21 cellular contexts compared by ENCODE assay signal in the genomic region with DNA sequence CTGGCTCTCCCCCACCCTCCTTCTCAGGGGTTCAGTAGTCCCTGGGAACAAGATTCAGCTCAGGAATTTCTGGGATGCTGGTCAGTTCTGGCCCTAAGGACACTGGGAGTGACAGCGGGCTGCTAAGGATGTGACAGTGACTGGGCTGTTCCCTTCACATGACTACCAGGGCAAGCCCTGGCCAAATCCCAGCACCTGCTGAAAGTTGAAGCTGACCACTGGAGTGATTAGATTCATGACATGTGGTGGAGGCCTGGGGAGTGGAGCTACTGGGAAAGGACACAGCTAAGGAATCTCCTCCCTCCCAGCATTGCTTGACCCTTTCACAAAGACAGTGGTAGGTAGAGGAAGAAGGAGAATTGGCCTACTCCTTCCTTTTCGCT.
DNase-seq lines count a peak whose midpoint lies in the region; ATAC-seq and TF ChIP-seq lines count a peak whose summit lies in the region.
"Had no signal": no experiment of that assay in that cellular context is flagged by ENCODE, and none has a peak within 500 bp of the region (broad histone marks: within the 10 kb centered on the region; RNA-seq: fewer than 3 reads in every experiment).

No MANE protein-coding gene starts in this region.

- peak overlapping the region; percentile 24; the same call in 1 of the 2 replicates for H3K9ac ChIP-seq in OCI-LY3 (ENCODE audit: low read length)
- H3K9ac ChIP-seq: BLaER1 had no signal

- ATAC-seq in activated naive CD8-positive, alpha-beta T cell treated with anti-CD3 and anti-CD28 coated beads, Interleukin-2, amount 50 U/mL, for 24 hours, result no peak
- ATAC-seq in HG02885 (IDR thresholded peaks at IDR 0.05; ENCODE audit: poor library complexity, unreplicated experiment), result peak; percentile 26
- ATAC-seq: gastrocnemius medialis, left ventricle myocardium superior had no signal

- no peaks in the 10 kb centered on the region for H4K20me1 ChIP-seq in OCI-LY3 (ENCODE audit: insufficient read depth, low read length)
- H4K20me1 ChIP-seq: BLaER1 had no signal

- H2AFZ ChIP-seq in OCI-LY3 (ENCODE audit: low read depth, low read length), result peak overlapping the region; percentile 53; the same call in 1 of the 2 replicates

- no peaks in the 10 kb centered on the region for H3K36me3 ChIP-seq in OCI-LY3 (replicated peaks; ENCODE audit: low read depth, low read length)
- H3K36me3 ChIP-seq: BLaER1, gastrocnemius medialis, spleen had no signal

- peaks cover 47% of the 10 kb centered on the region for H3K4me1 ChIP-seq in OCI-LY3 (ENCODE audit: low read length)
- H3K4me1 ChIP-seq: gastrocnemius medialis had no signal

- H3K27me3 ChIP-seq in OCI-LY3 (ENCODE audit: low read depth, low read length), result no peaks in the 10 kb centered on the region
- H3K27me3 ChIP-seq: SJCRH30 had no signal

- no peak overlapping the region for H3K27ac ChIP-seq in OCI-LY3 (ENCODE audit: low read length)
- H3K27ac ChIP-seq: 22Rv1, BLaER1, gastrocnemius medialis, SJCRH30 had no signal

- H3K79me2 ChIP-seq in OCI-LY3 (ENCODE audit: low read length), result no peaks in the 10 kb centered on the region

- H3K4me2 ChIP-seq in OCI-LY3 (ENCODE audit: low read length), result peak overlapping the region; percentile 69

- no peaks in the 10 kb centered on the region for H3K36me3 Mint-ChIP-seq in activated naive CD8-positive, alpha-beta T cell treated with anti-CD3 and anti-CD28 coated beads, Interleukin-2, amount 50 U/mL, for 24 hours (ENCODE audit: low read depth)
- no peaks in the 10 kb centered on the region for H3K36me3 Mint-ChIP-seq in activated naive CD8-positive, alpha-beta T cell treated with anti-CD3 and anti-CD28 coated beads for 36 hours
- no peaks in the 10 kb centered on the region for H3K36me3 Mint-ChIP-seq in endothelial cell (ENCODE audit: low read depth, unreplicated experiment)
- H3K36me3 Mint-ChIP-seq: type B pancreatic cell had no signal

- TF ChIP-seq CTCF in OCI-LY3 (IDR thresholded peaks at IDR 0.05; ENCODE audit: low read depth, low read length) (no peak), endothelial cell (IDR thresholded peaks at IDR 0.05; ENCODE audit: unreplicated experiment) (no peak)

- H3K4me3 ChIP-seq in OCI-LY3 (ENCODE audit: low read length), result no peak overlapping the region
- H3K4me3 ChIP-seq: BLaER1, gastrocnemius medialis, SJCRH30, spleen had no signal

- H3K4me1 Mint-ChIP-seq in activated naive CD8-positive, alpha-beta T cell treated with anti-CD3 and anti-CD28 coated beads, Interleukin-2, amount 50 U/mL, for 24 hours, result peaks cover 34% of the 10 kb centered on the region
- H3K4me1 Mint-ChIP-seq in activated naive CD8-positive, alpha-beta T cell treated with anti-CD3 and anti-CD28 coated beads for 36 hours, result no peaks in the 10 kb centered on the region
- peaks cover 14% of the 10 kb centered on the region for H3K4me1 Mint-ChIP-seq in endothelial cell (ENCODE audit: unreplicated experiment)

- peak overlapping the region; percentile 86 for H3K27ac Mint-ChIP-seq in activated naive CD8-positive, alpha-beta T cell treated with anti-CD3 and anti-CD28 coated beads, Interleukin-2, amount 50 U/mL, for 24 hours
- H3K27ac Mint-ChIP-seq in activated naive CD8-positive, alpha-beta T cell treated with anti-CD3 and anti-CD28 coated beads for 36 hours, result no peak overlapping the region
- H3K27ac Mint-ChIP-seq in endothelial cell (ENCODE audit: unreplicated experiment), result no peak overlapping the region
- H3K27ac Mint-ChIP-seq: type B pancreatic cell had no signal

- no peak for DNase-seq in activated naive CD8-positive, alpha-beta T cell treated with anti-CD3 and anti-CD28 coated beads, Interleukin-2, amount 50 U/mL, for 24 hours
- no peak for DNase-seq in activated naive CD8-positive, alpha-beta T cell treated with anti-CD3 and anti-CD28 coated beads for 36 hours
- no peak for DNase-seq in DMS 273 treated with DMSO at 0.1 percent for 48 hours (lab: John Stamatoyannopoulos, UW)
- no peak for DNase-seq in iPS-NIHi11 (ENCODE audit: low spot score)
- DNase-seq in endothelial cell (ENCODE audit: low spot score), result no peak
- no peak for DNase-seq in activated effector memory CD4-positive, alpha-beta T cell treated with Interleukin-2 at 50 U/mL for 16 hours
- DNase-seq: activated CD4-positive, alpha-beta T cell treated with anti-CD3 and anti-CD28 coated beads for 4 hours; activated CD8-positive, alpha-beta memory T cell treated with anti-CD3 and anti-CD28 coated beads, Interleukin-2, amount 50 U/mL, for 48 hours; aorta; gastrocnemius medialis; HCEC 1CT; left ventricle myocardium superior; NCI-H146; SJCRH30; spleen; stimulated activated naive CD4-positive, alpha-beta T cell had no signal

- H3K9me3 Mint-ChIP-seq in activated naive CD8-positive, alpha-beta T cell treated with anti-CD3 and anti-CD28 coated beads, Interleukin-2, amount 50 U/mL, for 24 hours, result no peaks in the 10 kb centered on the region
- H3K9me3 Mint-ChIP-seq in activated naive CD8-positive, alpha-beta T cell treated with anti-CD3 and anti-CD28 coated beads for 36 hours, result no peaks in the 10 kb centered on the region
- H3K9me3 Mint-ChIP-seq in endothelial cell (ENCODE audit: unreplicated experiment), result no peaks in the 10 kb centered on the region
- H3K9me3 Mint-ChIP-seq: type B pancreatic cell had no signal

- H3K4me3 Mint-ChIP-seq in activated naive CD8-positive, alpha-beta T cell treated with anti-CD3 and anti-CD28 coated beads, Interleukin-2, amount 50 U/mL, for 24 hours, result no peak overlapping the region
- H3K4me3 Mint-ChIP-seq in activated naive CD8-positive, alpha-beta T cell treated with anti-CD3 and anti-CD28 coated beads for 36 hours, result no peak overlapping the region
- H3K4me3 Mint-ChIP-seq in endothelial cell (ENCODE audit: unreplicated experiment), result no peak overlapping the region
- H3K4me3 Mint-ChIP-seq: type B pancreatic cell had no signal

- H3K9me3 ChIP-seq in OCI-LY3 (ENCODE audit: insufficient read depth, low read length), result no peaks in the 10 kb centered on the region
- H3K9me3 ChIP-seq: BLaER1, gastrocnemius medialis, SJCRH30, spleen had no signal

- no peaks in the 10 kb centered on the region for H3K27me3 Mint-ChIP-seq in activated naive CD8-positive, alpha-beta T cell treated with anti-CD3 and anti-CD28 coated beads, Interleukin-2, amount 50 U/mL, for 24 hours
- no peaks in the 10 kb centered on the region for H3K27me3 Mint-ChIP-seq in activated naive CD8-positive, alpha-beta T cell treated with anti-CD3 and anti-CD28 coated beads for 36 hours
- no peaks in the 10 kb centered on the region for H3K27me3 Mint-ChIP-seq in endothelial cell (ENCODE audit: unreplicated experiment)
